In genomic region chr14:34628681-34629135, GRCh38 we compare ENCODE assay signal across 8 cellular contexts. TPM values are rescaled to one million over a fixed set of nuclear protein-coding genes. Genes with fewer than 3 reads are reported as not detected.
DNase-seq lines count a peak whose midpoint lies in the region; ATAC-seq, FAIRE-seq and TF ChIP-seq lines count a peak whose summit lies in the region.

No MANE protein-coding gene starts in this region.

- peak overlapping the region; percentile 95 for H2AFZ ChIP-seq in hepatocyte

- ATAC-seq in CD4-positive, CD25-positive, alpha-beta regulatory T cell (ENCODE audit: low read depth in 2 of 2): no peak
- ATAC-seq in HG03469 (IDR thresholded peaks at IDR 0.05; ENCODE audit: unreplicated experiment): no peak

- peak; percentile 4 to 61 (median 6) for DNase-seq in CD4-positive, CD25-positive, alpha-beta regulatory T cell
- no peak for DNase-seq in MG63
- peak; percentile 19 for DNase-seq in activated naive CD4-positive, alpha-beta T cell treated with anti-CD3 and anti-CD28 coated beads, Interleukin-2, amount 50 U/mL, for 16 hours
- DNase-seq in hepatocyte (ENCODE audit: low spot score): peak; percentile 56
- peak; percentile 6 for DNase-seq in stimulated activated naive CD4-positive, alpha-beta T cell treated with Interleukin-2 at 50 U/mL for 16 hours (lab: John Stamatoyannopoulos, UW)
- DNase-seq in cerebellum (ENCODE audit: low spot score): no peak
- no peak for DNase-seq in frontal cortex (ENCODE audit: low spot score in 2 of 2)

- peaks cover 11% of the 10 kb centered on the region for H3K36me3 ChIP-seq in CD4-positive, CD25-positive, alpha-beta regulatory T cell (ENCODE audit: control insufficient read depth, insufficient read depth, low read length)
- no peaks in the 10 kb centered on the region for H3K36me3 ChIP-seq in MG63
- no peaks in the 10 kb centered on the region for H3K36me3 ChIP-seq in hepatocyte (replicated peaks; ENCODE audit: insufficient read depth, low read depth)

- peak overlapping the region; percentile 89 for H3K4me3 ChIP-seq in CD4-positive, CD25-positive, alpha-beta regulatory T cell (ENCODE audit: low read depth, low read length)
- H3K4me3 ChIP-seq in MG63: peak overlapping the region; percentile 72
- peak overlapping the region; percentile 89 for H3K4me3 ChIP-seq in hepatocyte

- H3K9me3 Mint-ChIP-seq in CD4-positive, CD25-positive, alpha-beta regulatory T cell: no peaks in the 10 kb centered on the region

- peaks cover 12% of the 10 kb centered on the region for H4K20me1 ChIP-seq in hepatocyte (ENCODE audit: insufficient read depth, poor library complexity, severe bottlenecking)

- no peak for FAIRE-seq in frontal cortex (lab: Jason Lieb, UNC)

- peak overlapping the region; percentile 93 for H3K27ac ChIP-seq in CD4-positive, CD25-positive, alpha-beta regulatory T cell (ENCODE audit: insufficient read depth, low read length, poor library complexity, severe bottlenecking)
- H3K27ac ChIP-seq in hepatocyte: peak overlapping the region; percentile 96

- WGBS in hepatocyte (ENCODE audit: low lambda C conversion rate, missing lambda C conversion rate): 32% methylated on average over 5 of the region's 5 CpGs

- peak overlapping the region; percentile 94 to 97 (median 94) for H3K27ac Mint-ChIP-seq in CD4-positive, CD25-positive, alpha-beta regulatory T cell

- H3K27me3 ChIP-seq in CD4-positive, CD25-positive, alpha-beta regulatory T cell (ENCODE audit: control insufficient read depth, insufficient read depth, low read length): peaks cover 3% of the 10 kb centered on the region
- H3K27me3 ChIP-seq in MG63: no peaks in the 10 kb centered on the region
- H3K27me3 ChIP-seq in hepatocyte: no peaks in the 10 kb centered on the region

- H3K79me2 ChIP-seq in hepatocyte: peaks cover 61% of the 10 kb centered on the region

- peaks cover under 1% of the 10 kb centered on the region for H3K36me3 Mint-ChIP-seq in CD4-positive, CD25-positive, alpha-beta regulatory T cell

- H3K9me2 ChIP-seq in hepatocyte (replicated peaks; ENCODE audit: insufficient read depth): no peaks in the 10 kb centered on the region

- H3K4me3 Mint-ChIP-seq in CD4-positive, CD25-positive, alpha-beta regulatory T cell: peak overlapping the region; percentile 87 to 99 (median 96)

- peak overlapping the region; percentile 80 for H3K4me2 ChIP-seq in hepatocyte

- H3K9me3 ChIP-seq in CD4-positive, CD25-positive, alpha-beta regulatory T cell (ENCODE audit: control insufficient read depth in 2 of 2, low read length in 2 of 2): no peaks in the 10 kb centered on the region
- H3K9me3 ChIP-seq in MG63 (no peaks in the 10 kb centered on the region), hepatocyte (ENCODE audit: low read depth) (no peaks in the 10 kb centered on the region)

- TF ChIP-seq CTCF in hepatocyte (IDR thresholded peaks at IDR 0.05; ENCODE audit: poor library complexity): no peak

- peaks cover 31% of the 10 kb centered on the region for H3K4me1 ChIP-seq in CD4-positive, CD25-positive, alpha-beta regulatory T cell (ENCODE audit: control insufficient read depth, insufficient read depth, low read length, poor library complexity, severe bottlenecking)
- H3K4me1 ChIP-seq in hepatocyte (ENCODE audit: insufficient read depth): peaks cover 3% of the 10 kb centered on the region

- H3K27me3 Mint-ChIP-seq in CD4-positive, CD25-positive, alpha-beta regulatory T cell: no peaks in the 10 kb centered on the region

- H3K4me1 Mint-ChIP-seq in CD4-positive, CD25-positive, alpha-beta regulatory T cell: peaks cover 13 to 50% (median 26%) of the 10 kb centered on the region in 4 donors

RNA-seq across cellular contexts. Expression of gene SNX6, which starts 1.2 kb away (rescaled TPM):
- total RNA-seq in CD4-positive, CD25-positive, alpha-beta regulatory T cell: 88.7 TPM
- polyA plus RNA-seq in CD4-positive, CD25-positive, alpha-beta regulatory T cell: 100 to 1,000 TPM; 132 to 171 (median 143) TPM
- total RNA-seq in MG63 (2014; rRNA removed; shearing (Covaris generic); ENCODE audit: low replicate concordance): 44.5 and 80.6 TPM in 2 replicates
- total RNA-seq in hepatocyte (154 and 207 TPM in 2 replicates), cerebellum (65.1 TPM), frontal cortex (104 TPM)
- polyA plus RNA-seq in hepatocyte: 59.9 and 69.1 TPM in 2 replicates

Comparison
In these comparisons a context has a peak if more than half of its experiments do, and no peak if none do; other contexts are left out.
1. DNase-seq: peak in CD4-positive, CD25-positive, alpha-beta regulatory T cell (3 of 3), activated naive CD4-positive, alpha-beta T cell treated with anti-CD3 and anti-CD28 coated beads, Interleukin-2, amount 50 U/mL, for 16 hours (single experiment), hepatocyte (single experiment) and stimulated activated naive CD4-positive, alpha-beta T cell treated with Interleukin-2 at 50 U/mL for 16 hours (single experiment); none in MG63 (single experiment), cerebellum (single experiment) and frontal cortex (0 of 2).
2. Peak in every context shown above with its lines, with median percentiles within 50 percentile points of each other: H3K4me3 ChIP-seq.